8 cellular contexts compared by ENCODE assay signal in genomic region chr19:5340637-5341447, GRCh38. TPM values are rescaled to one million over a fixed set of nuclear protein-coding genes. Genes with fewer than 3 reads are reported as not detected.
A peak's percentile ranks its signal among the peaks of the same experiment; 100 is the strongest.
DNase-seq lines count a peak whose midpoint lies in the region; ATAC-seq and TF ChIP-seq lines count a peak whose summit lies in the region.

Gene PTPRS, minus strand, starts transcription at chr19:5340812. Its CDS starts 54,672 bp downstream, at chr19:5286140.

- H3K36me3 ChIP-seq in Peyer's patch (no peaks in the 10 kb centered on the region), neural cell (ENCODE audit: insufficient read depth, low read length) (no peaks in the 10 kb centered on the region)

- TF ChIP-seq CTCF in Peyer's patch (IDR thresholded peaks at IDR 0.05) (no peak), fibroblast of villous mesenchyme (IDR thresholded peaks at IDR 0.05; ENCODE audit: insufficient read depth, low read depth, low read length) (no peak), neural cell (IDR thresholded peaks at IDR 0.05; ENCODE audit: poor library complexity, severe bottlenecking) (no peak)

- no peaks in the 10 kb centered on the region for H3F3A ChIP-seq in neural cell (ENCODE audit: insufficient read depth, low read length, poor library complexity, severe bottlenecking)

- no peaks in the 10 kb centered on the region for H3K9me2 ChIP-seq in neural cell (ENCODE audit: insufficient read depth, low read length)

- H3K4me2 ChIP-seq in neural cell (ENCODE audit: low read length): no peak within 1 kb of the TSS

- H3K4me1 ChIP-seq in Peyer's patch: peaks cover 0 to 15% (median 10%) of the 10 kb centered on the region in 4 donors

- peak; percentile 62 for TF ChIP-seq RAD21 in neural cell (conservative IDR thresholded peaks at IDR 0.05)

- H3K9ac ChIP-seq in neural cell (ENCODE audit: low read length): peak within 1 kb of the TSS; percentile 99

- peak; percentile 88 for DNase-seq in COLO668 (lab: John Stamatoyannopoulos, UW; ENCODE audit: unreplicated experiment)
- DNase-seq in HK-2 (ENCODE audit: unreplicated experiment): peak; percentile 90
- peak; percentile 35 to 76 (median 70) for DNase-seq in Peyer's patch
- peak; percentile 50 for DNase-seq in activated gamma-delta T cell (lab: John Stamatoyannopoulos, UW)
- DNase-seq in fibroblast of villous mesenchyme (ENCODE audit: low read depth): peak; percentile 69
- peak in 5 of 6 experiments; percentile 18 to 53 (median 44) for DNase-seq in stimulated activated naive CD4-positive, alpha-beta T cell (lab: John Stamatoyannopoulos, UW)

- H3K4me3 ChIP-seq in Peyer's patch: peak within 1 kb of the TSS; percentile 22 to 58 (median 54)
- peak within 1 kb of the TSS; percentile 61 for H3K4me3 ChIP-seq in fibroblast of villous mesenchyme (ENCODE audit: low read depth, low read length)
- peak within 1 kb of the TSS; percentile 98 for H3K4me3 ChIP-seq in neural cell (ENCODE audit: low read length)

- no peak for TF ChIP-seq POLR2A in Peyer's patch (IDR thresholded peaks at IDR 0.05)

- H3K27me3 ChIP-seq in Peyer's patch (peaks cover 0 to 14% of the 10 kb centered on the region in 2 donors), neural cell (ENCODE audit: insufficient read depth, low read depth, low read length) (no peaks in the 10 kb centered on the region)

- peak; percentile 54 for TF ChIP-seq EP300 in neural cell (conservative IDR thresholded peaks at IDR 0.05; ENCODE audit: poor library complexity, severe bottlenecking)

- no peak for ATAC-seq in GM18520 (IDR thresholded peaks at IDR 0.05; ENCODE audit: unreplicated experiment)

- H3K9me3 ChIP-seq in Peyer's patch (peaks cover 0 to 4% (median 0%) of the 10 kb centered on the region in 4 donors), neural cell (ENCODE audit: low read length) (no peaks in the 10 kb centered on the region)

- H3K27ac ChIP-seq in Peyer's patch (peak within 1 kb of the TSS in 1 of 4 donors; percentile 38), neural cell (ENCODE audit: low read length) (peak within 1 kb of the TSS; percentile 97)

- peaks cover 4% of the 10 kb centered on the region for H4K20me1 ChIP-seq in neural cell (ENCODE audit: insufficient read depth)

- peaks cover 41% of the 10 kb centered on the region for H3K79me2 ChIP-seq in neural cell (replicated peaks; ENCODE audit: insufficient read depth, low read length)

- H2AFZ ChIP-seq in neural cell (ENCODE audit: low read depth, low read length): no peak within 1 kb of the TSS

TF ChIP-seq in neural cell, 6 proteins besides CTCF, POLR2A, EP300 and RAD21:
- peak; percentile 77 for TF ChIP-seq POLR2AphosphoS5 (IDR thresholded peaks at IDR 0.05)
- TF ChIP-seq TAF1 (IDR thresholded peaks at IDR 0.05; ENCODE audit: low read depth): no peak
- TF ChIP-seq SMC3 (conservative IDR thresholded peaks at IDR 0.05; ENCODE audit: poor library complexity): peak; percentile 60
- no peak for TF ChIP-seq EZH2 (IDR thresholded peaks at IDR 0.05; ENCODE audit: borderline replicate concordance, insufficient read depth, low read length, poor library complexity, severe bottlenecking)
- TF ChIP-seq MXI1 (conservative IDR thresholded peaks at IDR 0.05; ENCODE audit: poor library complexity, severe bottlenecking): peak; percentile 94
- TF ChIP-seq REST (IDR thresholded peaks at IDR 0.05; ENCODE audit: borderline replicate concordance): no peak

RNA-seq across cellular contexts. Expression of gene PTPRS, which starts in this region (rescaled TPM):
- total RNA-seq in Peyer's patch (10 to 100 TPM; 14.2 to 85.8 (median 24.7) TPM), fibroblast of villous mesenchyme (114 and 123 TPM in 2 replicates)
- polyA plus RNA-seq in neural cell: 121 and 144 TPM in 2 replicates
- 387 and 398 TPM in 2 replicates for polyA minus RNA-seq in neural cell
